22 cellular contexts compared by ENCODE assay signal in the genomic region with DNA sequence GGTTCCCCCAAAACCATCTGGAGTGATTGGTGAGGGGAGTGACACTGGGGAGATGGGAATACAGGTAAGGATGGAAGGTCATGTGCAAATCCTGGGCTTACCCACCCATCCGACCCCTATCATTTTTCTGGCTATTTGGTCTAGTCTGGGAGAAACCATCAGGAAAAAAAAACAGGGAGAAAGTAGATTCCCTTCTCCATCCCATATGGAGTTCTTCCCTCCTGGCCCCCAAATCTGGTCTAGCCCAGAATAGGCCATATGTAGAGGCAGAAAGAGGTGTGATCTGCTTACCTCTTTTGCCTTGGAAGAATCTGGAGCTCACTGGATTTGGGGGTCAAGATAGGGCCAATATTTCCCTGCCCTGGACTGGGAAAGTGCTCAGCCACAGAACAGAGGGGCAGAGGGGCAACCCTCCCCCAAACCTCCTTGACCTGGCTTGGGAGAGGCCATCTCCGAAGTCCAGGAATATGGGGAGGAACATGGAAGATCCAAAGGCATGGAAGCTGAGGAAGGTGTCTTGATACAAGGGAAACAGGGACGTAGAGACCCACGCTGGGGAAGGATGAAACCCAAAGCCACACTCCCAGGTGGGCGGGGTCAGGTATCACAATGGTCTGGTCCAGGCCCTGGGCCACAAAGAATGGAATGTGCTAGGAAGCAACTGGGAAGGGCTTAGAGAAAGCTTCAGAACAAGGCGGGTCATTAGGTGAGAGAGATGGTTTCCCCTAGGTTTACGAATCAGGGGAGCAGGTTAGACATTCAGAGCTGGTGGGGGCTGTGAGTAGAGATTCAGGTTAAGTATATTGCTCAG. TPM values are rescaled to one million over a fixed set of nuclear protein-coding genes. Genes with fewer than 3 reads are reported as not detected.
DNase-seq lines count a peak whose midpoint lies in the region; ATAC-seq and TF ChIP-seq lines count a peak whose summit lies in the region.
"Had no signal": no experiment of that assay in that cellular context is flagged by ENCODE, and none has a peak within 500 bp of the region (broad histone marks: within the 10 kb centered on the region; RNA-seq: fewer than 3 reads in every experiment).

No MANE protein-coding gene starts in this region.

- no peak overlapping the region for H3K4me3 ChIP-seq in PC-9
- H3K4me3 ChIP-seq: BLaER1 had no signal

- no peaks in the 10 kb centered on the region for H3K27me3 ChIP-seq in PC-9 (ENCODE audit: insufficient read depth, low read depth)
- H3K27me3 ChIP-seq: BLaER1 had no signal

- POLR2A ChIA-PET in PC-9 (lab: Charles Lee; ENCODE audit: unreplicated experiment) = no interaction called here

- TSS peak; percentile 3 for BruUV-seq in PC-9 (replicated peaks; lab: Mats Ljungman, UMichigan)

- H3F3A ChIP-seq in PC-9 (ENCODE audit: insufficient read depth, low read depth) = peaks cover 7% of the 10 kb centered on the region; the same call in 1 of the 2 replicates

- H3K27me3 Mint-ChIP-seq in endothelial cell (ENCODE audit: unreplicated experiment) = peaks cover 4% of the 10 kb centered on the region
- H3K27me3 Mint-ChIP-seq: activated T-helper 17 cell treated with anti-CD3 and anti-CD28 coated beads, Interleukin-2, amount 50 U/mL, for 72 hours; effector memory CD8-positive, alpha-beta T cell had no signal

- H3K4me2 ChIP-seq in PC-9 = no peak overlapping the region
- H3K4me2 ChIP-seq: BLaER1 had no signal

- ATAC-seq in sciatic nerve = peak; percentile 9
- ATAC-seq: activated T-helper 17 cell treated with anti-CD3 and anti-CD28 coated beads, Interleukin-2, amount 50 U/mL, for 72 hours; effector memory CD8-positive, alpha-beta T cell; stimulated activated naive CD8-positive, alpha-beta T cell treated with anti-CD3 and anti-CD28 coated beads, Interleukin-15, Interleukin-2, amounts not matched to agents 100 U/mL and 50 U/mL, for 24 hours had no signal

- no peaks in the 10 kb centered on the region for H4K20me1 ChIP-seq in PC-9 (ENCODE audit: insufficient read depth)

- H3K27ac Mint-ChIP-seq in endothelial cell (ENCODE audit: unreplicated experiment) = no peak overlapping the region

- no peaks in the 10 kb centered on the region for H3K36me3 ChIP-seq in PC-9 (ENCODE audit: low read depth)

- H3K9me2 ChIP-seq in PC-9 (ENCODE audit: insufficient read depth) = no peaks in the 10 kb centered on the region

- no peaks in the 10 kb centered on the region for H3K9me3 Mint-ChIP-seq in endothelial cell (ENCODE audit: unreplicated experiment)
- H3K9me3 Mint-ChIP-seq: activated T-helper 17 cell treated with anti-CD3 and anti-CD28 coated beads, Interleukin-2, amount 50 U/mL, for 72 hours; effector memory CD8-positive, alpha-beta T cell had no signal

- no peaks in the 10 kb centered on the region for H3K9me3 ChIP-seq in PC-9 (ENCODE audit: insufficient read depth, low read depth)
- H3K9me3 ChIP-seq: BLaER1 had no signal

- TF ChIP-seq CTCF in PC-9 (conservative IDR thresholded peaks at IDR 0.05) (no peak), endothelial cell (IDR thresholded peaks at IDR 0.05; ENCODE audit: unreplicated experiment) (no peak), GM13977 (IDR thresholded peaks at IDR 0.05; ENCODE audit: extremely low read depth, insufficient read depth, missing control alignments) (no peak)

- H3K36me3 Mint-ChIP-seq in endothelial cell (ENCODE audit: low read depth, unreplicated experiment) = peaks cover 5% of the 10 kb centered on the region

- peaks cover 3% of the 10 kb centered on the region for H3K4me1 Mint-ChIP-seq in endothelial cell (ENCODE audit: unreplicated experiment)
- H3K4me1 Mint-ChIP-seq: activated T-helper 17 cell treated with anti-CD3 and anti-CD28 coated beads, Interleukin-2, amount 50 U/mL, for 72 hours had no signal

- CTCF ChIA-PET in PC-9 (lab: Charles Lee) = interaction anchor here (0.6 kb wide), 2 partner anchors 92 to 219 kb away, joined by 3 read pairs; no protein-coding TSS in a partner anchor

- H3K4me3 Mint-ChIP-seq in endothelial cell (ENCODE audit: unreplicated experiment) = peak overlapping the region; percentile 83
- H3K4me3 Mint-ChIP-seq: activated T-helper 17 cell treated with anti-CD3 and anti-CD28 coated beads, Interleukin-2, amount 50 U/mL, for 72 hours; effector memory CD8-positive, alpha-beta T cell had no signal

- H2AFZ ChIP-seq in PC-9 = no peak overlapping the region

- H3K4me1 ChIP-seq in PC-9 (replicated peaks; ENCODE audit: insufficient read depth) = no peaks in the 10 kb centered on the region

- no peak overlapping the region for H3K27ac ChIP-seq in PC-9
- H3K27ac ChIP-seq: BLaER1, HL-60 had no signal

- intact Hi-C loops in PC-9 (cut with micrococcal nuclease; ENCODE audit: unreplicated experiment) (no loop called here), sciatic nerve (cut with DNase I) (no loop called here)

- no peak for DNase-seq in PC-9
- no peak for DNase-seq in endothelial cell (ENCODE audit: low spot score)
- DNase-seq in sciatic nerve (ENCODE audit: low spot score) = no peak
- no peak for DNase-seq in GM13977 (ENCODE audit: low spot score)
- DNase-seq in NCI-H1105 treated with DMSO at 0.1 percent for 48 hours (lab: John Stamatoyannopoulos, UW) = no peak
- DNase-seq in NCI-H526 (lab: John Stamatoyannopoulos, UW) = no peak
- DNase-seq: activated CD4-positive, CD25-positive, alpha-beta regulatory T cell; effector memory CD8-positive, alpha-beta T cell; hippocampal formation; KG1; NCI-H2081; SIG-M5; stimulated activated CD4-positive, alpha-beta T cell treated with anti-CD3 and anti-CD28 coated beads, Interleukin-15, amount 100 ng/mL, for 24 hours; stimulated activated naive CD8-positive, alpha-beta T cell treated with anti-CD3 and anti-CD28 coated beads, Interleukin-15, Interleukin-2, amounts not matched to agents 100 U/mL and 50 U/mL, for 24 hours; trophoblast cell had no signal

- in situ Hi-C loops in GM13977 (cut with MboI; ENCODE audit: low pct_unique_long_range_greater_than_20kb, low sequenced_read_pairs, unreplicated experiment) = no loop called here

- no peaks in the 10 kb centered on the region for H3K79me2 ChIP-seq in PC-9 (ENCODE audit: low read depth)

RNA-seq across cellular contexts. Expression of a gene that starts 16.2 kb away (rescaled TPM):
- total RNA-seq in PC-9 (2021) (31.9 and 53.4 TPM in 2 replicates), endothelial cell (ENCODE audit: unreplicated experiment) (11.8 TPM), sciatic nerve (6.3 TPM)

RNA-seq across cellular contexts. Expression of a gene that starts 18.4 kb away (rescaled TPM):
- total RNA-seq in PC-9 (2021) (50.6 and 54.0 TPM in 2 replicates), endothelial cell (ENCODE audit: unreplicated experiment) (21.5 TPM), sciatic nerve (84.2 TPM)

RNA-seq across cellular contexts. Expression of a gene that starts 20.2 kb away (rescaled TPM):
- total RNA-seq in PC-9 (2021) = not detected in 2 replicates
- total RNA-seq in endothelial cell (ENCODE audit: unreplicated experiment) = not detected
- total RNA-seq in sciatic nerve = not detected
- total RNA-seq: activated CD8-positive, alpha-beta memory T cell treated with anti-CD3 and anti-CD28 coated beads for 36 hours; activated T-helper 17 cell treated with anti-CD3 and anti-CD28 coated beads, Interleukin-2, amount 50 U/mL, for 72 hours; cerebellum; NCI-H460; T-helper 1 cell treated with Interleukin-12 subunit alpha and Interleukin-12 subunit beta and Interleukin-4 antibody, amounts not matched to agents 30 ng/mL and 1 ng/mL, for 36 hours had no signal

RNA-seq across cellular contexts. Expression of a gene that starts 21.7 kb away (rescaled TPM):
- total RNA-seq in PC-9 (2021) (15.2 and 23.2 TPM in 2 replicates), endothelial cell (ENCODE audit: unreplicated experiment) (19.7 TPM), sciatic nerve (3.8 TPM)

RNA-seq across cellular contexts. Expression of a gene that starts 23.1 kb away (rescaled TPM):
- total RNA-seq in PC-9 (2021) = 149 and 166 TPM in 2 replicates
- 198 TPM for total RNA-seq in endothelial cell (ENCODE audit: unreplicated experiment)
- 126 TPM for total RNA-seq in sciatic nerve
